Comparison of ENCODE assay signal across 9 cellular contexts in the genomic region with DNA sequence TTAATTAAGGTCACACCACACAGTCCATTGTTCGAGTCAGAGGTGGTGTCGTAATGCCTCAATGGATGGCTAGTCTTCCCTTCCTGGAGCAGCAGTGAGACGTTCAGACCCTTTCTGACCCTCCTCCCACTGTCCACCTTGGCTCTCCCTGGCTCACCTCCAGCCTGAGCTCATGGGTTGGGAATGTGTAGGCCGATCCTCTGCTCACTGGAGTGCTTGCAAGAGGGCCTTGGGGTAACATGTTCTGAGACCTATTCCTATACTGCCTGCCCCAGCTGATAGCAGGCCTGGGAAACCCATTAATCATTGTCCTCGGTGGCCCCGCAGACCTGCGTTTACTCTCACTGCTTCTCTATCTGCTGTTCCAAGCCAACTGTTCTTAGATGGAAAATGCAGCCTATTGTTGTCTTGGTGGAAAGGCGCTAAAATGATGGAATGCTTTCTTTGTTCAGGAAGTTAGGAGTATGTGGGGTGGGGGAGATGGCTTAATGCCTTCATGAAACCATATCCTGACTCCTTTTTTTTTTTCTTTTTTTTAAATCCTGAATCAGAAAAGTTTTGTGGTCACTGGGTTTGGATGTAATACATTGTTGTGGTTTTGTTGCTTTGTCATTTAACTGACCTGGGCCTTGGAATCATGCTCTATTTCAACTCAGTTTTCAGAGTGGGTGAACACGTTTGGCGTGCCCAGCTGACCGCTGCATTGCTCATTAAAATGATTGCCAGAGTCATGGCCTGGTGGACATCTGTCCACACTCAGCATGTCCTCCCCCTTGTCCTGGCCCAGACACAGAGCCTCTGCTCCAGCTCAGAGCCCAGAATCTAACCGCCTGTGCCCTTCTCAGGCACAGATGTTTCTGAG.
DNase-seq lines count a peak whose midpoint lies in the region; TF ChIP-seq lines count a peak whose summit lies in the region.
"Had no signal": no experiment of that assay in that cellular context is flagged by ENCODE, and none has a peak within 500 bp of the region (broad histone marks: within the 10 kb centered on the region; RNA-seq: fewer than 3 reads in every experiment).

No MANE protein-coding gene starts in this region.

- DNase-seq in NCI-H2196 (lab: John Stamatoyannopoulos, UW; ENCODE audit: unreplicated experiment) (peak; percentile 42), NCI-H2196 treated with DMSO at 0.1 percent for 48 hours (lab: John Stamatoyannopoulos, UW; ENCODE audit: unreplicated experiment) (no peak), hepatic stellate cell (ENCODE audit: low spot score) (peak; percentile 80), type B pancreatic cell (ENCODE audit: extremely low spot score, unreplicated experiment) (no peak), GM10248 (ENCODE audit: extremely low spot score) (no peak), superior temporal gyrus (ENCODE audit: extremely low spot score) (no peak), NOMO-1 treated with dmso at 0.1 percent for 144 hours (lab: John Stamatoyannopoulos, UW; ENCODE audit: unreplicated experiment) (no peak)
- DNase-seq in activated T-helper 1 cell treated with anti-CD3 and anti-CD28 coated beads, Interleukin-12 subunit alpha, Interleukin-12 subunit beta, Interleukin-2, Interleukin-4 antibody, amounts not matched to agents 30 ng/mL and 10 ng/mL and 1 ng/mL, durations not matched to agents 14 hours and 24 hours and 36 hours (ENCODE audit: low spot score), result no peak
- DNase-seq: CD4-positive, CD25-positive, alpha-beta regulatory T cell had no signal

- CTCF ChIA-PET in GM10248 (lab: Yijun Ruan, JAX), result interaction anchor here (1.1 to 1.8 kb wide), 4 partner anchors 7 to 27 kb away, joined by 3 to 4 read pairs (median 4); no protein-coding TSS in a partner anchor

- H3K27ac Mint-ChIP-seq in activated T-helper 1 cell treated with anti-CD3 and anti-CD28 coated beads, Interleukin-12 subunit alpha, Interleukin-12 subunit beta, Interleukin-2, Interleukin-4 antibody, amounts not matched to agents 30 ng/mL and 10 ng/mL and 1 ng/mL, durations not matched to agents 14 hours and 24 hours and 36 hours, result peak overlapping the region; percentile 35
- H3K27ac Mint-ChIP-seq in type B pancreatic cell, result peak overlapping the region; percentile 73

- H3K4me1 Mint-ChIP-seq in activated T-helper 1 cell treated with anti-CD3 and anti-CD28 coated beads, Interleukin-12 subunit alpha, Interleukin-12 subunit beta, Interleukin-2, Interleukin-4 antibody, amounts not matched to agents 30 ng/mL and 10 ng/mL and 1 ng/mL, durations not matched to agents 14 hours and 24 hours and 36 hours (ENCODE audit: low read depth), result peaks cover 77% of the 10 kb centered on the region
- H3K4me1 Mint-ChIP-seq in type B pancreatic cell (ENCODE audit: unreplicated experiment), result peaks cover 31% of the 10 kb centered on the region

- POLR2A ChIA-PET in GM10248 (lab: Yijun Ruan, JAX), result no interaction called here

- H3K27me3 Mint-ChIP-seq in activated T-helper 1 cell treated with anti-CD3 and anti-CD28 coated beads, Interleukin-12 subunit alpha, Interleukin-12 subunit beta, Interleukin-2, Interleukin-4 antibody, amounts not matched to agents 30 ng/mL and 10 ng/mL and 1 ng/mL, durations not matched to agents 14 hours and 24 hours and 36 hours (ENCODE audit: insufficient read depth), result no peaks in the 10 kb centered on the region
- H3K27me3 Mint-ChIP-seq in type B pancreatic cell, result no peaks in the 10 kb centered on the region
- H3K27me3 Mint-ChIP-seq: CD4-positive, CD25-positive, alpha-beta regulatory T cell had no signal

- no peaks in the 10 kb centered on the region for H3K9me3 Mint-ChIP-seq in activated T-helper 1 cell treated with anti-CD3 and anti-CD28 coated beads, Interleukin-12 subunit alpha, Interleukin-12 subunit beta, Interleukin-2, Interleukin-4 antibody, amounts not matched to agents 30 ng/mL and 10 ng/mL and 1 ng/mL, durations not matched to agents 14 hours and 24 hours and 36 hours
- no peaks in the 10 kb centered on the region for H3K9me3 Mint-ChIP-seq in type B pancreatic cell

- no peak overlapping the region for H3K4me3 Mint-ChIP-seq in activated T-helper 1 cell treated with anti-CD3 and anti-CD28 coated beads, Interleukin-12 subunit alpha, Interleukin-12 subunit beta, Interleukin-2, Interleukin-4 antibody, amounts not matched to agents 30 ng/mL and 10 ng/mL and 1 ng/mL, durations not matched to agents 14 hours and 24 hours and 36 hours
- no peak overlapping the region for H3K4me3 Mint-ChIP-seq in type B pancreatic cell
- H3K4me3 Mint-ChIP-seq: CD4-positive, CD25-positive, alpha-beta regulatory T cell had no signal

- intact Hi-C loops in activated T-helper 1 cell treated with anti-CD3 and anti-CD28 coated beads, Interleukin-12 subunit alpha, Interleukin-12 subunit beta, Interleukin-2, Interleukin-4 antibody, amounts not matched to agents 30 ng/mL and 10 ng/mL and 1 ng/mL, durations not matched to agents 14 hours and 24 hours and 36 hours (cut with micrococcal nuclease), result no loop called here

- no peak for TF ChIP-seq CTCF in type B pancreatic cell (conservative IDR thresholded peaks at IDR 0.05)
- TF ChIP-seq CTCF in GM10248 (IDR thresholded peaks at IDR 0.05; ENCODE audit: control extremely low read depth, extremely low read depth, low read depth, missing control alignments), result no peak

- peaks cover 42% of the 10 kb centered on the region for H3K36me3 Mint-ChIP-seq in activated T-helper 1 cell treated with anti-CD3 and anti-CD28 coated beads, Interleukin-12 subunit alpha, Interleukin-12 subunit beta, Interleukin-2, Interleukin-4 antibody, amounts not matched to agents 30 ng/mL and 10 ng/mL and 1 ng/mL, durations not matched to agents 14 hours and 24 hours and 36 hours (ENCODE audit: low read depth)
- no peaks in the 10 kb centered on the region for H3K36me3 Mint-ChIP-seq in type B pancreatic cell

Comparison
In these comparisons a context has a peak if more than half of its experiments do, and no peak if none do; other contexts are left out.
1. DNase-seq: peak in NCI-H2196 (single experiment) and hepatic stellate cell (single experiment); none in NCI-H2196 treated with DMSO at 0.1 percent for 48 hours (single experiment), activated T-helper 1 cell treated with anti-CD3 and anti-CD28 coated beads, Interleukin-12 subunit alpha, Interleukin-12 subunit beta, Interleukin-2, Interleukin-4 antibody, amounts not matched to agents 30 ng/mL and 10 ng/mL and 1 ng/mL, durations not matched to agents 14 hours and 24 hours and 36 hours (single experiment), type B pancreatic cell (single experiment), GM10248 (single experiment), superior temporal gyrus (single experiment) and NOMO-1 treated with dmso at 0.1 percent for 144 hours (single experiment).